In the genomic region with DNA sequence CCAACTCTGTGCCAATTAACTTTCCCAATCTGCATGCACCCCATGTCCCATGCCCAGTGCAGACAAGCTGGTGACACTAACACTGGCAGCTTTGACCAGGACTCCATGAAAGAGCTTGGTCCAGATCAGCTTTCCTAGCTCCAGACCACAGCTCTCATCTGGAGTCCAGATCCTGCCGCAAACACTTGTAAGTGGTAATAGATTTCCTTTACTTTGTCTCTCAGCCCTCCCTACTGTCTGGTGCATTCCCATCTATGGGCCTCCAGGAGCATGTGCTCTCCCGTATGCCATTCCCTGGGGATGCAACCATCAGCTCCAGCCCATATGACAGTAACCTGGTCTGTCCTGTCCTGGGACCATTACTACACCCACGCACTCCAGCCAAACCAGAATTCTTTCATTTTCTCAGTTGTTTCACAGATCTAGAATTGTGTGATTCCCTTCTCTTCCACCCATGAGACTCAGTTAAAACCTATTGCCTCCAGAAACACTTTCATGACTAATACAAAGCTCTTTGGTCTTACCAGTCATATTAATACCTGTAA, we compare ENCODE assay signal across 13 cellular contexts. TPM values are rescaled to one million over a fixed set of nuclear protein-coding genes. Genes with fewer than 3 reads are reported as not detected.
"Had no signal": no experiment of that assay in that cellular context is flagged by ENCODE, and none has a peak within 500 bp of the region (broad histone marks: within the 10 kb centered on the region; RNA-seq: fewer than 3 reads in every experiment).

No MANE protein-coding gene starts in this region.

- H3K9me3 ChIP-seq: right lobe of liver, uterus had no signal

- H3K36me3 ChIP-seq: right lobe of liver, uterus had no signal

- H3K4me1 ChIP-seq: uterus had no signal

- H3K27me3 ChIP-seq: dorsolateral prefrontal cortex, right lobe of liver, uterus had no signal

- DNase-seq: activated CD4-positive, alpha-beta memory T cell treated with anti-CD3 and anti-CD28 coated beads for 36 hours; activated gamma-delta T cell treated with Interleukin-2 at 50 U/mL for 16 hours; activated naive CD8-positive, alpha-beta T cell treated with anti-CD3 and anti-CD28 coated beads for 36 hours; activated T-cell treated with anti-CD3 and anti-CD28 coated beads, Interleukin-2, amount 50 U/mL, for 48 hours; dorsolateral prefrontal cortex; islet precursor cell; midbrain; naive thymus-derived CD8-positive, alpha-beta T cell; right lobe of liver; stimulated activated CD4-positive, alpha-beta T cell treated with anti-CD3 and anti-CD28 coated beads, Interleukin-2, amount 100 ng/mL, for 24 hours; stimulated activated naive CD4-positive, alpha-beta T cell treated with Interleukin-2 at 50 U/mL for 16 hours; T1000; uterus had no signal

- H3K27ac ChIP-seq: right lobe of liver, uterus had no signal

- H3K4me3 ChIP-seq: dorsolateral prefrontal cortex, right lobe of liver, uterus had no signal

RNA-seq across cellular contexts. Expression of gene STARD13, which starts 4.9 kb away (rescaled TPM):
- total RNA-seq: naive thymus-derived CD8-positive, alpha-beta T cell had no signal
- polyA plus RNA-seq: naive thymus-derived CD8-positive, alpha-beta T cell had no signal
